2 cellular contexts compared by ENCODE assay signal in the genomic region with DNA sequence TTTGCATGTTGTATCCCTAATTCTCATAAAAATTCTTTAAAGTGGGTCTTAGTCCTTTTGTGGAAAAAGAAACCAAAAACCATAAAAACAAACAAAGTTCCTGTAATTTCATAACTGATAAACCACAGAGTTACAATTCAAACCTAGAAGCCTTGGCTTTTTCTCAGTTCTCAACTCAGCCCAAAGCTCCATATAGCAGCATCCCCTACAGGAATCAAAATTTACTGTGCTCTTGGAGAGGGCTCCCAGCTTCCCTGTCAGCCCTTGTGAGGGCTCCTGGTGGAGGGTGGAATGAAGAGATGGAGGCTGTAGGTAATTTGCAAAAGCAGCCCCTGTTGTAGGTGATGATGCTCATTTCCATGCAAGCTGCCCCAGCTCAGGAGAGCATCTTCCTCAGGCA.
TF ChIP-seq lines count a peak whose summit lies in the region.

No MANE protein-coding gene starts in this region.

TF ChIP-seq in GM23338, 12 proteins besides CTCF, POLR2A, EP300 and RAD21 (continued from another document):
- TF ChIP-seq, protein P1, sequence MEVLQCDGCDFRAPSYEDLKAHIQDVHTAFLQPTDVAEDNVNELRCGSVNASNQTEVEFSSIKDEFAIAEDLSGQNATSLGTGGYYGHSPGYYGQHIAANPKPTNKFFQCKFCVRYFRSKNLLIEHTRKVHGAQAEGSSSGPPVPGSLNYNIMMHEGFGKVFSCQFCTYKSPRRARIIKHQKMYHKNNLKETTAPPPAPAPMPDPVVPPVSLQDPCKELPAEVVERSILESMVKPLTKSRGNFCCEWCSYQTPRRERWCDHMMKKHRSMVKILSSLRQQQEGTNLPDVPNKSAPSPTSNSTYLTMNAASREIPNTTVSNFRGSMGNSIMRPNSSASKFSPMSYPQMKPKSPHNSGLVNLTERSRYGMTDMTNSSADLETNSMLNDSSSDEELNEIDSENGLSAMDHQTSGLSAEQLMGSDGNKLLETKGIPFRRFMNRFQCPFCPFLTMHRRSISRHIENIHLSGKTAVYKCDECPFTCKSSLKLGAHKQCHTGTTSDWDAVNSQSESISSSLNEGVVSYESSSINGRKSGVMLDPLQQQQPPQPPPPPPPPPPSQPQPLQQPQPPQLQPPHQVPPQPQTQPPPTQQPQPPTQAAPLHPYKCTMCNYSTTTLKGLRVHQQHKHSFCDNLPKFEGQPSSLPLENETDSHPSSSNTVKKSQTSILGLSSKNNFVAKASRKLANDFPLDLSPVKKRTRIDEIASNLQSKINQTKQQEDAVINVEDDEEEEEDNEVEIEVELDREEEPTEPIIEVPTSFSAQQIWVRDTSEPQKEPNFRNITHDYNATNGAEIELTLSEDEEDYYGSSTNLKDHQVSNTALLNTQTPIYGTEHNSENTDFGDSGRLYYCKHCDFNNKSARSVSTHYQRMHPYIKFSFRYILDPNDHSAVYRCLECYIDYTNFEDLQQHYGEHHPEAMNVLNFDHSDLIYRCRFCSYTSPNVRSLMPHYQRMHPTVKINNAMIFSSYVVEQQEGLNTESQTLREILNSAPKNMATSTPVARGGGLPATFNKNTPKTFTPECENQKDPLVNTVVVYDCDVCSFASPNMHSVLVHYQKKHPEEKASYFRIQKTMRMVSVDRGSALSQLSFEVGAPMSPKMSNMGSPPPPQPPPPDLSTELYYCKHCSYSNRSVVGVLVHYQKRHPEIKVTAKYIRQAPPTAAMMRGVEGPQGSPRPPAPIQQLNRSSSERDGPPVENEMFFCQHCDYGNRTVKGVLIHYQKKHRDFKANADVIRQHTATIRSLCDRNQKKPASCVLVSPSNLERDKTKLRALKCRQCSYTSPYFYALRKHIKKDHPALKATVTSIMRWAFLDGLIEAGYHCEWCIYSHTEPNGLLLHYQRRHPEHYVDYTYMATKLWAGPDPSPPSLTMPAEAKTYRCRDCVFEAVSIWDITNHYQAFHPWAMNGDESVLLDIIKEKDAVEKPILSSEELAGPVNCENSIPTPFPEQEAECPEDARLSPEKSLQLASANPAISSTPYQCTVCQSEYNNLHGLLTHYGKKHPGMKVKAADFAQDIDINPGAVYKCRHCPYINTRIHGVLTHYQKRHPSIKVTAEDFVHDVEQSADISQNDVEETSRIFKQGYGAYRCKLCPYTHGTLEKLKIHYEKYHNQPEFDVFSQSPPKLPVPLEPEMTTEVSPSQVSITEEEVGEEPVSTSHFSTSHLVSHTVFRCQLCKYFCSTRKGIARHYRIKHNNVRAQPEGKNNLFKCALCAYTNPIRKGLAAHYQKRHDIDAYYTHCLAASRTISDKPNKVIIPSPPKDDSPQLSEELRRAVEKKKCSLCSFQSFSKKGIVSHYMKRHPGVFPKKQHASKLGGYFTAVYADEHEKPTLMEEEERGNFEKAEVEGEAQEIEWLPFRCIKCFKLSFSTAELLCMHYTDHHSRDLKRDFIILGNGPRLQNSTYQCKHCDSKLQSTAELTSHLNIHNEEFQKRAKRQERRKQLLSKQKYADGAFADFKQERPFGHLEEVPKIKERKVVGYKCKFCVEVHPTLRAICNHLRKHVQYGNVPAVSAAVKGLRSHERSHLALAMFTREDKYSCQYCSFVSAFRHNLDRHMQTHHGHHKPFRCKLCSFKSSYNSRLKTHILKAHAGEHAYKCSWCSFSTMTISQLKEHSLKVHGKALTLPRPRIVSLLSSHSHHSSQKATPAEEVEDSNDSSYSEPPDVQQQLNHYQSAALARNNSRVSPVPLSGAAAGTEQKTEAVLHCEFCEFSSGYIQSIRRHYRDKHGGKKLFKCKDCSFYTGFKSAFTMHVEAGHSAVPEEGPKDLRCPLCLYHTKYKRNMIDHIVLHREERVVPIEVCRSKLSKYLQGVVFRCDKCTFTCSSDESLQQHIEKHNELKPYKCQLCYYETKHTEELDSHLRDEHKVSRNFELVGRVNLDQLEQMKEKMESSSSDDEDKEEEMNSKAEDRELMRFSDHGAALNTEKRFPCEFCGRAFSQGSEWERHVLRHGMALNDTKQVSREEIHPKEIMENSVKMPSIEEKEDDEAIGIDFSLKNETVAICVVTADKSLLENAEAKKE (CRISPR knock-in tag; IDR thresholded peaks at IDR 0.05), result no peak
- TF ChIP-seq EZH2phosphoT487 (IDR thresholded peaks at IDR 0.05; ENCODE audit: unreplicated experiment), result no peak
TF ChIP-seq in GM23338: peak in this region for 0.

TF ChIP-seq in WTC11, 78 proteins besides CTCF, POLR2A, EP300 and RAD21 (continued from another document):
- TF ChIP-seq, protein P2, sequence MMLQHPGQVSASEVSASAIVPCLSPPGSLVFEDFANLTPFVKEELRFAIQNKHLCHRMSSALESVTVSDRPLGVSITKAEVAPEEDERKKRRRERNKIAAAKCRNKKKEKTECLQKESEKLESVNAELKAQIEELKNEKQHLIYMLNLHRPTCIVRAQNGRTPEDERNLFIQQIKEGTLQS (CRISPR knock-in tag; conservative IDR thresholded peaks at IDR 0.05), result no peak
- TF ChIP-seq ZNF396 (CRISPR knock-in tag; IDR thresholded peaks at IDR 0.05; ENCODE audit: borderline replicate concordance), result no peak
- no peak for TF ChIP-seq MLX (CRISPR knock-in tag; IDR thresholded peaks at IDR 0.05)
- TF ChIP-seq, protein P3, sequence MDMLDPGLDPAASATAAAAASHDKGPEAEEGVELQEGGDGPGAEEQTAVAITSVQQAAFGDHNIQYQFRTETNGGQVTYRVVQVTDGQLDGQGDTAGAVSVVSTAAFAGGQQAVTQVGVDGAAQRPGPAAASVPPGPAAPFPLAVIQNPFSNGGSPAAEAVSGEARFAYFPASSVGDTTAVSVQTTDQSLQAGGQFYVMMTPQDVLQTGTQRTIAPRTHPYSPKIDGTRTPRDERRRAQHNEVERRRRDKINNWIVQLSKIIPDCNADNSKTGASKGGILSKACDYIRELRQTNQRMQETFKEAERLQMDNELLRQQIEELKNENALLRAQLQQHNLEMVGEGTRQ (CRISPR knock-in tag; IDR thresholded peaks at IDR 0.05), result no peak
